Comparison of ENCODE assay signal across 17 cellular contexts in genomic region chr21:33189845-33190244, GRCh38. TPM values are rescaled to one million over a fixed set of nuclear protein-coding genes. Genes with fewer than 3 reads are reported as not detected.
DNase-seq lines count a peak whose midpoint lies in the region; ATAC-seq, FAIRE-seq and TF ChIP-seq lines count a peak whose summit lies in the region.
"Had no signal": no experiment of that assay in that cellular context is flagged by ENCODE, and none has a peak within 500 bp of the region (broad histone marks: within the 10 kb centered on the region; RNA-seq: fewer than 3 reads in every experiment).

No MANE protein-coding gene starts in this region.

- intact Hi-C loops in heart right ventricle (cut with DNase I) = loop anchor here in 6 of 10 donors (5.0 to 10.0 kb wide), 4 partner anchors 195 to 358 kb away; no protein-coding TSS in a partner anchor
- intact Hi-C loops in cardiac septum (cut with DNase I) = loop anchor here (10.0 kb wide), 1 partner anchor 355 kb away; no protein-coding TSS in a partner anchor

- H3K4me1 ChIP-seq in heart right ventricle = peaks cover 0 to 24% (median 6%) of the 10 kb centered on the region in 9 donors
- H3K4me1 ChIP-seq in endocrine pancreas (ENCODE audit: control insufficient read depth, insufficient read depth, low read length) = peaks cover 14% of the 10 kb centered on the region

- peaks cover 0 to 23% (median 0%) of the 10 kb centered on the region in 7 donors for H3K27me3 ChIP-seq in heart right ventricle
- H3K27me3 ChIP-seq in endocrine pancreas (ENCODE audit: control insufficient read depth, insufficient read depth, low read length) = no peaks in the 10 kb centered on the region

- H3K9ac ChIP-seq in endocrine pancreas (ENCODE audit: control insufficient read depth, insufficient read depth, low read length) = no peak overlapping the region

- FAIRE-seq in GM12892 (lab: Jason Lieb, UNC) = no peak
- FAIRE-seq: G401.6 had no signal

- 31 to 46% methylated on average over 3 of the region's 3 CpGs for WGBS in heart right ventricle, 2 donors

- H3K36me3 ChIP-seq in heart right ventricle = no peaks in the 10 kb centered on the region
- no peaks in the 10 kb centered on the region for H3K36me3 ChIP-seq in endocrine pancreas (ENCODE audit: control insufficient read depth, insufficient read depth, low read length)

- H3K4me3 ChIP-seq in heart right ventricle (no peak overlapping the region), endocrine pancreas (ENCODE audit: control insufficient read depth, insufficient read depth, low read length) (peak overlapping the region; percentile 62)
- H3K4me3 ChIP-seq: GM23338 had no signal

- DNase-seq in NCI-H748 treated with DMSO at 0.1 percent for 48 hours (lab: John Stamatoyannopoulos, UW) = peak; percentile 25
- DNase-seq in NCI-H748 (lab: John Stamatoyannopoulos, UW; ENCODE audit: unreplicated experiment) = no peak
- no peak for DNase-seq in heart right ventricle
- DNase-seq in cardiac septum (ENCODE audit: low spot score) = no peak
- no peak for DNase-seq in ecto neural progenitor cell (ENCODE audit: low spot score)
- no peak for DNase-seq in GM12892 (ENCODE audit: insufficient read length)
- DNase-seq: KBM-7; NCI-H146; NCI-H2081; NCI-H2227 treated with DMSO at 0.1 percent for 48 hours; NK-92 treated with Interleukin-12 subunit alpha and Interleukin-12 subunit beta, amount 100 ng/mL, for 24 hours; OCI-M1 had no signal

- no peak for TF ChIP-seq CTCF in heart right ventricle (IDR thresholded peaks at IDR 0.05)

- no peak for TF ChIP-seq POLR2A in GM12892 (IDR thresholded peaks at IDR 0.05; ENCODE audit: low read depth, low read length)

- H3K9me3 ChIP-seq in heart right ventricle = no peaks in the 10 kb centered on the region
- no peaks in the 10 kb centered on the region for H3K9me3 ChIP-seq in endocrine pancreas (ENCODE audit: control insufficient read depth, low read length)

- ATAC-seq in heart right ventricle (peak in 2 of 8 donors; percentile 65 to 83), HG03159 (IDR thresholded peaks at IDR 0.05; ENCODE audit: unreplicated experiment) (no peak)
- ATAC-seq: GM23338, HCT116 had no signal

- peak overlapping the region in 6 of 10 donors; percentile 7 to 45 (median 30) for H3K27ac ChIP-seq in heart right ventricle

RNA-seq across cellular contexts. Expression of gene IFNAR2, which starts 39.9 kb away (rescaled TPM):
- total RNA-seq in heart right ventricle (10 to 100 TPM in 6 of 10 donors, 1 to 10 TPM in 4; 6.7 to 22.9 (median 10.4) TPM), cardiac septum (14.4 TPM)
- polyA plus RNA-seq in heart right ventricle = 10 to 100 TPM; 10.3 to 14.3 TPM
- polyA plus RNA-seq in GM12892 (2012; ENCODE audit: missing spikeins) = 50.3 TPM
